In genomic region chr9:137168575-137168906, GRCh38 we compare ENCODE assay signal across 8 cellular contexts. TPM values are rescaled to one million over a fixed set of nuclear protein-coding genes. Genes with fewer than 3 reads are reported as not detected.
A peak's percentile ranks its signal among the peaks of the same experiment; 100 is the strongest.
DNase-seq lines count a peak whose midpoint lies in the region; ATAC-seq and TF ChIP-seq lines count a peak whose summit lies in the region.

No MANE protein-coding gene starts in this region.

- H3K27ac Mint-ChIP-seq in Caco-2 (ENCODE audit: unreplicated experiment) = no peak overlapping the region
- H3K27ac Mint-ChIP-seq in activated CD8-positive, alpha-beta memory T cell treated with anti-CD3 and anti-CD28 coated beads, Interleukin-2, amount 10 ng/mL, durations not matched to agents 7 days and 5 days = no peak overlapping the region

- ATAC-seq in HG02938 (IDR thresholded peaks at IDR 0.05; ENCODE audit: unreplicated experiment) = no peak
- ATAC-seq in activated CD8-positive, alpha-beta memory T cell treated with anti-CD3 and anti-CD28 coated beads, Interleukin-2, amount 10 ng/mL, durations not matched to agents 7 days and 5 days = no peak

- H3K27me3 ChIP-seq in Caco-2 (replicated peaks; ENCODE audit: control insufficient read depth, insufficient read depth, low read length) (peaks cover 2% of the 10 kb centered on the region; the same call in 1 of the 2 replicates), duodenal mucosa (ENCODE audit: control insufficient read depth in 1 of 2, insufficient read depth in 2 of 2, low read length in 2 of 2) (peaks cover 25 to 28% of the 10 kb centered on the region in 2 donors), neuron (ENCODE audit: insufficient read depth, low read length) (peaks cover 73% of the 10 kb centered on the region)

- H3K36me3 Mint-ChIP-seq in Caco-2 (ENCODE audit: insufficient read depth, unreplicated experiment) = peaks cover 6% of the 10 kb centered on the region
- H3K36me3 Mint-ChIP-seq in activated CD8-positive, alpha-beta memory T cell treated with anti-CD3 and anti-CD28 coated beads, Interleukin-2, amount 10 ng/mL, durations not matched to agents 7 days and 5 days = no peaks in the 10 kb centered on the region

- POLR2A ChIA-PET in Caco-2 (lab: Charles Lee) = interaction anchor here (1.3 to 1.6 kb wide), 2 partner anchors 20 to 32 kb away, joined by 3 to 5 read pairs; partner anchors contain the start of genes SSNA1 and TPRN

- H3K9me3 Mint-ChIP-seq in Caco-2 (ENCODE audit: unreplicated experiment) = no peaks in the 10 kb centered on the region
- H3K9me3 Mint-ChIP-seq in activated CD8-positive, alpha-beta memory T cell treated with anti-CD3 and anti-CD28 coated beads, Interleukin-2, amount 10 ng/mL, durations not matched to agents 7 days and 5 days (ENCODE audit: low read depth) = no peaks in the 10 kb centered on the region

- peak overlapping the region; percentile 24 for H2AFZ ChIP-seq in neuron (ENCODE audit: low read depth, low read length)

- H3K4me1 Mint-ChIP-seq in Caco-2 (ENCODE audit: low read depth, unreplicated experiment) = peaks cover 6% of the 10 kb centered on the region
- H3K4me1 Mint-ChIP-seq in activated CD8-positive, alpha-beta memory T cell treated with anti-CD3 and anti-CD28 coated beads, Interleukin-2, amount 10 ng/mL, durations not matched to agents 7 days and 5 days = no peaks in the 10 kb centered on the region

- H3K4me3 ChIP-seq in Caco-2 (ENCODE audit: low read depth, low read length) (peak overlapping the region; percentile 74), LNCaP clone FGC (ENCODE audit: low read depth, low read length) (peak overlapping the region; percentile 64), duodenal mucosa (ENCODE audit: low read depth in 1 of 2, low read length in 2 of 2) (peak overlapping the region; percentile 47 to 50), neuron (ENCODE audit: low read length) (peak overlapping the region; percentile 49)

- no peaks in the 10 kb centered on the region for H3K36me3 ChIP-seq in Caco-2 (ENCODE audit: control insufficient read depth, insufficient read depth, low read length)
- H3K36me3 ChIP-seq in duodenal mucosa (ENCODE audit: control insufficient read depth in 1 of 2, insufficient read depth in 2 of 2, low read length in 2 of 2) = no peaks in the 10 kb centered on the region
- no peaks in the 10 kb centered on the region for H3K36me3 ChIP-seq in neuron (ENCODE audit: insufficient read depth, low read length)

- TF ChIP-seq CTCF in Caco-2 (IDR thresholded peaks at IDR 0.05; ENCODE audit: insufficient read depth in 1 of 2, low read depth in 1 of 2, low read length in 1 of 2, severe bottlenecking in 1 of 2, unreplicated experiment in 1 of 2) (no peak), LNCaP clone FGC (IDR thresholded peaks at IDR 0.05; ENCODE audit: control insufficient read depth, extremely low read depth, insufficient read depth) (no peak)

- intact Hi-C loops in Caco-2 (cut with micrococcal nuclease; ENCODE audit: unreplicated experiment) = loop anchor here (5.0 kb wide), 1 partner anchor 41 kb away; no protein-coding TSS in a partner anchor

- no TSS peak for BruUV-seq in Caco-2 (replicated peaks; lab: Mats Ljungman, UMichigan)

- H3K9me3 ChIP-seq in Caco-2 (no peaks in the 10 kb centered on the region), duodenal mucosa (ENCODE audit: control insufficient read depth in 1 of 2, low read length in 2 of 2) (no peaks in the 10 kb centered on the region), neuron (ENCODE audit: low read length) (no peaks in the 10 kb centered on the region)

- DNase-seq in Caco-2 = peak in 1 of 2 experiments; percentile 60
- DNase-seq in LNCaP clone FGC (ENCODE audit: low read depth) = no peak
- no peak for DNase-seq in activated CD8-positive, alpha-beta memory T cell treated with anti-CD3 and anti-CD28 coated beads, Interleukin-2, amount 10 ng/mL, durations not matched to agents 7 days and 5 days
- DNase-seq in stimulated activated CD4-positive, alpha-beta T cell treated with anti-CD3 and anti-CD28 coated beads, Interleukin-12 subunit alpha, Interleukin-12 subunit beta, amount 100 ng/mL, for 4 hours = no peak
- no peak for DNase-seq in ACHN

- H3K27me3 Mint-ChIP-seq in Caco-2 (ENCODE audit: insufficient read depth, unreplicated experiment) = peaks cover 4% of the 10 kb centered on the region
- H3K27me3 Mint-ChIP-seq in activated CD8-positive, alpha-beta memory T cell treated with anti-CD3 and anti-CD28 coated beads, Interleukin-2, amount 10 ng/mL, durations not matched to agents 7 days and 5 days = peaks cover 44% of the 10 kb centered on the region

- no peak overlapping the region for H3K27ac ChIP-seq in duodenal mucosa (ENCODE audit: low read depth, low read length)

- in situ Hi-C loops in ACHN (cut with HindIII; ENCODE audit: low pct_ligation_motif_present, low pct_unique_long_range_greater_than_20kb, low sequenced_read_pairs) = no loop called here

- H3K4me1 ChIP-seq in Caco-2 (peaks cover 13% of the 10 kb centered on the region), duodenal mucosa (ENCODE audit: control insufficient read depth in 1 of 2, insufficient read depth in 2 of 2, low read length in 2 of 2) (peaks cover 0 to 17% of the 10 kb centered on the region in 2 donors), neuron (ENCODE audit: insufficient read depth, low read length) (peaks cover 38% of the 10 kb centered on the region)

- CTCF ChIA-PET in Caco-2 (lab: Charles Lee) = interaction anchor here (1.2 to 3.1 kb wide), 5 partner anchors 8 to 139 kb away, joined by 3 to 16 read pairs (median 8); partner anchors contain the start of genes ANAPC2, RNF224 and SSNA1
- CTCF ChIA-PET in activated CD8-positive, alpha-beta memory T cell treated with anti-CD3 and anti-CD28 coated beads, Interleukin-2, amount 10 ng/mL, durations not matched to agents 7 days and 5 days (lab: Charles Lee) = no interaction called here

- peak overlapping the region; percentile 79 for H3K4me3 Mint-ChIP-seq in Caco-2 (ENCODE audit: unreplicated experiment)
- no peak overlapping the region for H3K4me3 Mint-ChIP-seq in activated CD8-positive, alpha-beta memory T cell treated with anti-CD3 and anti-CD28 coated beads, Interleukin-2, amount 10 ng/mL, durations not matched to agents 7 days and 5 days

- no peak overlapping the region for H3K9ac ChIP-seq in duodenal mucosa (ENCODE audit: low read depth in 1 of 2, low read length in 2 of 2)

RNA-seq across cellular contexts. Expression of gene LRRC26, which starts 1.3 kb away (rescaled TPM):
- 2.9 and 3.0 TPM in 2 replicates for total RNA-seq in Caco-2 (2022)
- total RNA-seq in activated CD8-positive, alpha-beta memory T cell treated with anti-CD3 and anti-CD28 coated beads, Interleukin-2, amount 10 ng/mL, durations not matched to agents 7 days and 5 days = under 1 TPM in 1 of 2 experiments, not detected in 1; 0.30 TPM

RNA-seq across cellular contexts. Expression of gene TMEM210, which starts 3.3 kb away (rescaled TPM):
- 0.70 TPM in 1 of 2 replicates, not detected in the other for total RNA-seq in Caco-2 (2022)
- total RNA-seq in activated CD8-positive, alpha-beta memory T cell treated with anti-CD3 and anti-CD28 coated beads, Interleukin-2, amount 10 ng/mL, durations not matched to agents 7 days and 5 days = not detected

RNA-seq across cellular contexts. Expression of gene ANAPC2, which starts 19.8 kb away (rescaled TPM):
- 66.8 and 67.5 TPM in 2 replicates for total RNA-seq in Caco-2 (2022)
- total RNA-seq in activated CD8-positive, alpha-beta memory T cell treated with anti-CD3 and anti-CD28 coated beads, Interleukin-2, amount 10 ng/mL, durations not matched to agents 7 days and 5 days = 10 to 100 TPM; 59.8 to 69.7 TPM

RNA-seq across cellular contexts. Expression of gene SSNA1, which starts 19.9 kb away (rescaled TPM):
- total RNA-seq in Caco-2 (2022) = 62.3 and 62.7 TPM in 2 replicates
- total RNA-seq in activated CD8-positive, alpha-beta memory T cell treated with anti-CD3 and anti-CD28 coated beads, Interleukin-2, amount 10 ng/mL, durations not matched to agents 7 days and 5 days = 10 to 100 TPM; 80.2 to 91.3 TPM

RNA-seq across cellular contexts. Expression of gene GRIN1, which starts 29.6 kb away (rescaled TPM):
- 1.9 and 3.7 TPM in 2 replicates for total RNA-seq in Caco-2 (2022)
- not detected for total RNA-seq in activated CD8-positive, alpha-beta memory T cell treated with anti-CD3 and anti-CD28 coated beads, Interleukin-2, amount 10 ng/mL, durations not matched to agents 7 days and 5 days
